ENCODE assay signal across 8 cellular contexts in the genomic region with DNA sequence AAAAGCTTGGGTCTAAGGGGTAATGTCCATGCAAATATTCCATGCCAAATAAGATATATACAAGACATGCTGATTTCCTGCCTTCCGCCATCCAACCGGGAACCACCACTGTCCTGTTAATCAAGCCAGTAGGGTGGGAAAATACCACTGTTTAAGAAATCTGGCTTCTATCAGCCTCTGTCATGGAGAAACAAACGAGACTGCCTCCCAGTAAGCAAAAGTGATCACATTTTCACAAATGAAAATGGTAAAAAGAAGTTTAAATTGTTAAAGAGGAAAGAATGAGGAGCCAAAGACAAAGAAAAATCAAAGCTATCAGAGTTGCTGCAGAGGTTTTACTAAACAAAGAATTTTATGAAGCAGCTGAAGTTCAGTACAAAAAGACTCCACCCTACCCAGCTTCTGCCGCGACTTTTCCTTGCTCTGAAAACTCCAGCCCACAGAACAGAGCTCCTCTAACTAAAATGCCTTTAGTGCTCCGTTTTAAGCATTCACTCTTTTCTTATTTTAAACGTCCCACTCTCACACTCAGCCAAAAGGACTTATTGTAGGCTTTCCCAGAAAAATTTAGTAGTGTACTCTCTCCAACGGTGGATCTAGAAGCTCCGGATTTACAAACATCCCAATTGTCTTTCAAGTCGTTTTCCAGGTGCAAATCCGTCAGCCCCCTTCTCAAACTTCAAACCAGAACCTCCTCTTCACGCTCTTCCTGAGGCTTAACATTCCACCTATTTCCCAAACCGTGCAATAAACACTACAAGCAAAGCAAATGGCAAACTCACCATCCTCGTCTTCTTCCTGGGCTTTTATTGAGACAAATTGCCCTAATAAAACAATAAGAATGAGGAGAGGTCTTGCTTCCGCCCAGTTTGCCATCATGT. TPM values are rescaled to one million over a fixed set of nuclear protein-coding genes. Genes with fewer than 3 reads are reported as not detected.
DNase-seq lines count a peak whose midpoint lies in the region; ATAC-seq and TF ChIP-seq lines count a peak whose summit lies in the region.

No MANE protein-coding gene starts in this region.

- peak overlapping the region in 4 of 5 experiments; percentile 79 to 96 (median 88) for H3K27ac Mint-ChIP-seq in brain
- peak overlapping the region in 1 of 2 donors; percentile 52 for H3K27ac Mint-ChIP-seq in stimulated activated naive CD8-positive, alpha-beta T cell treated with anti-CD3 and anti-CD28 coated beads, Interleukin-15, amount 100 ng/mL, for 72 hours

- H3K4me1 Mint-ChIP-seq in brain: peaks cover 39% of the 10 kb centered on the region
- H3K4me1 Mint-ChIP-seq in stimulated activated naive CD8-positive, alpha-beta T cell treated with anti-CD3 and anti-CD28 coated beads, Interleukin-15, amount 100 ng/mL, for 72 hours: peaks cover 11% of the 10 kb centered on the region

- H3K4me1 ChIP-seq in effector memory CD4-positive, alpha-beta T cell (ENCODE audit: control insufficient read depth, insufficient read depth, low read length, poor library complexity, severe bottlenecking): no peaks in the 10 kb centered on the region

- peak; percentile 50 for DNase-seq in HFF-Myc (ENCODE audit: extremely low read depth, low read depth)
- DNase-seq in kidney epithelial cell (ENCODE audit: low read depth): peak; percentile 21
- DNase-seq in stimulated activated naive CD8-positive, alpha-beta T cell treated with anti-CD3 and anti-CD28 coated beads, Interleukin-15, amount 100 ng/mL, for 72 hours: no peak
- DNase-seq in effector memory CD4-positive, alpha-beta T cell: no peak

- TF ChIP-seq CTCF in HFF-Myc (IDR thresholded peaks at IDR 0.05; ENCODE audit: low read depth, low read length, missing control alignments): no peak
- no peak for TF ChIP-seq CTCF in brain (conservative IDR thresholded peaks at IDR 0.05)
- TF ChIP-seq CTCF in kidney epithelial cell (IDR thresholded peaks at IDR 0.05; ENCODE audit: insufficient read depth, low read length, poor library complexity, severe bottlenecking): no peak

- no peaks in the 10 kb centered on the region for H3K36me3 Mint-ChIP-seq in brain

- H3K4me3 Mint-ChIP-seq in brain: peak overlapping the region; percentile 72 to 95 (median 88)
- peak overlapping the region; percentile 56 to 71 for H3K4me3 Mint-ChIP-seq in stimulated activated naive CD8-positive, alpha-beta T cell treated with anti-CD3 and anti-CD28 coated beads, Interleukin-15, amount 100 ng/mL, for 72 hours

- no peak for ATAC-seq in stimulated activated naive CD8-positive, alpha-beta T cell treated with anti-CD3 and anti-CD28 coated beads, Interleukin-15, amount 100 ng/mL, for 72 hours
- no peak for ATAC-seq in GM18909 (IDR thresholded peaks at IDR 0.05; ENCODE audit: poor library complexity, unreplicated experiment)
- no peak for ATAC-seq in HG02852 (IDR thresholded peaks at IDR 0.05; ENCODE audit: unreplicated experiment)
- ATAC-seq in GM19324 (IDR thresholded peaks at IDR 0.05; ENCODE audit: low FRiP score, unreplicated experiment): no peak

- H3K27ac ChIP-seq in effector memory CD4-positive, alpha-beta T cell (ENCODE audit: insufficient read depth, low read length, poor library complexity, severe bottlenecking): no peak overlapping the region

- no peaks in the 10 kb centered on the region for H3K9me3 Mint-ChIP-seq in brain
- H3K9me3 Mint-ChIP-seq in stimulated activated naive CD8-positive, alpha-beta T cell treated with anti-CD3 and anti-CD28 coated beads, Interleukin-15, amount 100 ng/mL, for 72 hours: no peaks in the 10 kb centered on the region

- no peaks in the 10 kb centered on the region for H3K36me3 ChIP-seq in kidney epithelial cell (ENCODE audit: control insufficient read depth, insufficient read depth, low read length)
- no peaks in the 10 kb centered on the region for H3K36me3 ChIP-seq in effector memory CD4-positive, alpha-beta T cell (ENCODE audit: control insufficient read depth, insufficient read depth, low read length)

- H3K9me3 ChIP-seq in effector memory CD4-positive, alpha-beta T cell (ENCODE audit: control insufficient read depth, low read length): no peaks in the 10 kb centered on the region

- H3K4me3 ChIP-seq in HFF-Myc (replicated peaks; ENCODE audit: low read depth, low read length): peak overlapping the region; percentile 75
- H3K4me3 ChIP-seq in kidney epithelial cell (ENCODE audit: low read depth, low read length): peak overlapping the region; percentile 58
- no peak overlapping the region for H3K4me3 ChIP-seq in effector memory CD4-positive, alpha-beta T cell (ENCODE audit: insufficient read depth, low read depth, low read length, poor library complexity, severe bottlenecking)

- H3K27me3 ChIP-seq in kidney epithelial cell (ENCODE audit: control insufficient read depth, insufficient read depth, low read length): no peaks in the 10 kb centered on the region
- no peaks in the 10 kb centered on the region for H3K27me3 ChIP-seq in effector memory CD4-positive, alpha-beta T cell (replicated peaks; ENCODE audit: control insufficient read depth, insufficient read depth, low read length, poor library complexity, severe bottlenecking)

- H3K27me3 Mint-ChIP-seq in brain: no peaks in the 10 kb centered on the region
- peaks cover 18% of the 10 kb centered on the region for H3K27me3 Mint-ChIP-seq in stimulated activated naive CD8-positive, alpha-beta T cell treated with anti-CD3 and anti-CD28 coated beads, Interleukin-15, amount 100 ng/mL, for 72 hours

RNA-seq across cellular contexts. Expression of a gene that starts 0.6 kb away (rescaled TPM):
- 5.1 TPM for polyA plus RNA-seq in brain (ENCODE audit: insufficient read depth, low read depth, low replicate concordance)
- 27.1 TPM in 2 replicates for total RNA-seq in kidney epithelial cell

Comparison
In these comparisons a context has a peak if more than half of its experiments do, and no peak if none do; other contexts are left out.
1. DNase-seq: peak in HFF-Myc (single experiment) and kidney epithelial cell (single experiment); none in stimulated activated naive CD8-positive, alpha-beta T cell treated with anti-CD3 and anti-CD28 coated beads, Interleukin-15, amount 100 ng/mL, for 72 hours (0 of 2) and effector memory CD4-positive, alpha-beta T cell (0 of 3).